16 cellular contexts compared by ENCODE assay signal in genomic region chr13:26541041-26541440, GRCh38. TPM values are rescaled to one million over a fixed set of nuclear protein-coding genes. Genes with fewer than 3 reads are reported as not detected.
DNase-seq lines count a peak whose midpoint lies in the region; ATAC-seq and TF ChIP-seq lines count a peak whose summit lies in the region.
"Had no signal": no experiment of that assay in that cellular context is flagged by ENCODE, and none has a peak within 500 bp of the region (broad histone marks: within the 10 kb centered on the region; RNA-seq: fewer than 3 reads in every experiment).

No MANE protein-coding gene starts in this region.

- peaks cover 10% of the 10 kb centered on the region for H3K4me1 Mint-ChIP-seq in chondrocyte (ENCODE audit: low read depth)
- H3K4me1 Mint-ChIP-seq: CD14-positive monocyte; CD4-positive, alpha-beta memory T cell had no signal

- no peak overlapping the region for H3K4me3 Mint-ChIP-seq in chondrocyte (ENCODE audit: unreplicated experiment)
- H3K4me3 Mint-ChIP-seq: CD14-positive monocyte; CD4-positive, alpha-beta memory T cell; HFFc6 had no signal

- no peak for ATAC-seq in HG02610 (IDR thresholded peaks at IDR 0.05; ENCODE audit: unreplicated experiment)
- ATAC-seq: HCT116 had no signal

- H3K36me3 Mint-ChIP-seq in chondrocyte (ENCODE audit: low read depth), result no peaks in the 10 kb centered on the region
- H3K36me3 Mint-ChIP-seq: CD14-positive monocyte; CD4-positive, alpha-beta memory T cell had no signal

- TF ChIP-seq CTCF in chondrocyte (IDR thresholded peaks at IDR 0.05), result no peak

- H3K9me3 Mint-ChIP-seq in chondrocyte (ENCODE audit: low read depth), result no peaks in the 10 kb centered on the region
- H3K9me3 Mint-ChIP-seq: HFFc6 had no signal

- H3K27ac Mint-ChIP-seq in chondrocyte (ENCODE audit: unreplicated experiment), result no peak overlapping the region
- H3K27ac Mint-ChIP-seq: CD14-positive monocyte; CD4-positive, alpha-beta memory T cell; HFFc6 had no signal

- peak; percentile 85 for DNase-seq in DMS 273 (lab: John Stamatoyannopoulos, UW; ENCODE audit: unreplicated experiment)
- DNase-seq in NCI-H446 treated with DMSO at 0.1 percent for 48 hours (lab: John Stamatoyannopoulos, UW), result peak; percentile 73
- DNase-seq in NCI-H82 treated with DMSO at 0.1 percent for 48 hours (lab: John Stamatoyannopoulos, UW; ENCODE audit: unreplicated experiment), result peak; percentile 80
- peak; percentile 58 for DNase-seq in cerebellum (ENCODE audit: low spot score)
- DNase-seq in chondrocyte (ENCODE audit: low spot score), result no peak
- DNase-seq in nucleus accumbens (lab: John Stamatoyannopoulos, UW), result no peak
- DNase-seq in activated naive CD4-positive, alpha-beta T cell treated with Interleukin-2 at 50 U/mL for 16 hours, result no peak
- DNase-seq: 8988T; CD4-positive, alpha-beta memory T cell; GF-D8; GOT3; HFFc6; IMR-90 had no signal

- H3K27me3 Mint-ChIP-seq in chondrocyte (ENCODE audit: low read depth), result peaks cover 40% of the 10 kb centered on the region

RNA-seq across cellular contexts. Expression of gene WASF3, which starts 16.4 kb away (rescaled TPM):
- total RNA-seq in cerebellum (51.5 TPM), chondrocyte (18.5 to 24.9 TPM (median 23.6 TPM) in 3 replicates)
- total RNA-seq: CD4-positive, alpha-beta memory T cell had no signal

Comparison
In these comparisons a context has a peak if more than half of its experiments do, and no peak if none do; other contexts are left out.
1. DNase-seq: peak in DMS 273 (single experiment), NCI-H446 treated with DMSO at 0.1 percent for 48 hours (single experiment), NCI-H82 treated with DMSO at 0.1 percent for 48 hours (single experiment) and cerebellum (single experiment); none in chondrocyte (single experiment), nucleus accumbens (0 of 56) and activated naive CD4-positive, alpha-beta T cell treated with Interleukin-2 at 50 U/mL for 16 hours (single experiment).